8 cellular contexts compared by ENCODE assay signal in genomic region chr20:6006603-6006949, GRCh38. TPM values are rescaled to one million over a fixed set of nuclear protein-coding genes. Genes with fewer than 3 reads are reported as not detected.
DNase-seq lines count a peak whose midpoint lies in the region; ATAC-seq and TF ChIP-seq lines count a peak whose summit lies in the region.

No MANE protein-coding gene starts in this region.

- H3K27ac Mint-ChIP-seq in stimulated activated naive B cell treated with anti-CD40 and anti-IgM and Interleukin-4, amounts not matched to agents 10 μg/mL and 1 μg/mL and 100 μg/mL, for 72 hours: peak overlapping the region; percentile 95

- H3K4me1 ChIP-seq in right cardiac atrium (ENCODE audit: control insufficient read depth, insufficient read depth, low read length): no peaks in the 10 kb centered on the region

- H3K4me3 Mint-ChIP-seq in stimulated activated naive B cell treated with anti-CD40 and anti-IgM and Interleukin-4, amounts not matched to agents 10 μg/mL and 1 μg/mL and 100 μg/mL, for 72 hours: peak overlapping the region; percentile 90 to 94

- no peaks in the 10 kb centered on the region for H3K27me3 Mint-ChIP-seq in stimulated activated naive B cell treated with anti-CD40 and anti-IgM and Interleukin-4, amounts not matched to agents 10 μg/mL and 1 μg/mL and 100 μg/mL, for 72 hours

- TF ChIP-seq CTCF in VCaP (conservative IDR thresholded peaks at IDR 0.05): no peak

- intact Hi-C loops in right cardiac atrium (cut with DNase I): no loop called here

- no peaks in the 10 kb centered on the region for H3K27me3 ChIP-seq in right cardiac atrium (ENCODE audit: control insufficient read depth, insufficient read depth)

- H3K36me3 Mint-ChIP-seq in stimulated activated naive B cell treated with anti-CD40 and anti-IgM and Interleukin-4, amounts not matched to agents 10 μg/mL and 1 μg/mL and 100 μg/mL, for 72 hours: peaks cover 10 to 12% of the 10 kb centered on the region in 2 donors

- peak; percentile 2 for DNase-seq in NCI-H345 (lab: John Stamatoyannopoulos, UW)
- no peak for DNase-seq in NCI-H345 treated with DMSO at 0.1 percent for 48 hours (lab: John Stamatoyannopoulos, UW; ENCODE audit: unreplicated experiment)
- DNase-seq in right cardiac atrium: no peak
- DNase-seq in stimulated activated naive B cell treated with anti-CD40 and anti-IgM and Interleukin-4, amounts not matched to agents 10 μg/mL and 1 μg/mL and 100 μg/mL, for 72 hours: no peak
- DNase-seq in NCI-H187 treated with DMSO at 0.1 percent for 48 hours (lab: John Stamatoyannopoulos, UW): no peak
- DNase-seq in NCI-H2227 treated with DMSO at 0.1 percent for 48 hours (lab: John Stamatoyannopoulos, UW): no peak
- no peak for DNase-seq in GM03348 (ENCODE audit: low spot score)

- H3K9me3 Mint-ChIP-seq in stimulated activated naive B cell treated with anti-CD40 and anti-IgM and Interleukin-4, amounts not matched to agents 10 μg/mL and 1 μg/mL and 100 μg/mL, for 72 hours: no peaks in the 10 kb centered on the region

- peak overlapping the region; percentile 92 for H3K4me3 ChIP-seq in right cardiac atrium (ENCODE audit: low read length)

- H3K9me3 ChIP-seq in right cardiac atrium (ENCODE audit: control insufficient read depth, low read length): no peaks in the 10 kb centered on the region

- H3K4me1 Mint-ChIP-seq in stimulated activated naive B cell treated with anti-CD40 and anti-IgM and Interleukin-4, amounts not matched to agents 10 μg/mL and 1 μg/mL and 100 μg/mL, for 72 hours: peaks cover 17 to 26% of the 10 kb centered on the region in 2 donors

- ATAC-seq in right cardiac atrium: no peak
- ATAC-seq in stimulated activated naive B cell treated with anti-CD40 and anti-IgM and Interleukin-4, amounts not matched to agents 10 μg/mL and 1 μg/mL and 100 μg/mL, for 72 hours (replicated peaks): no peak

- peak overlapping the region; percentile 90 for H3K27ac ChIP-seq in VCaP
- H3K27ac ChIP-seq in right cardiac atrium (ENCODE audit: low read length): peak overlapping the region; percentile 66

- under 1% methylated on average over 10 of the region's 10 CpGs for WGBS in right cardiac atrium

RNA-seq across cellular contexts. Expression of gene CRLS1, which starts 0.7 kb away (rescaled TPM):
- total RNA-seq in right cardiac atrium: 10 to 100 TPM; 75.2 to 99.0 (median 80.7) TPM
- polyA plus RNA-seq in right cardiac atrium: 115 TPM

RNA-seq across cellular contexts. Expression of gene LRRN4, which starts 47.3 kb away (rescaled TPM):
- total RNA-seq in right cardiac atrium: under 1 TPM; 0.11 to 0.77 (median 0.39) TPM
- polyA plus RNA-seq in right cardiac atrium: 0.05 TPM

RNA-seq across cellular contexts. Expression of gene MCM8, which starts 56.1 kb away (rescaled TPM):
- 1 to 10 TPM; 6.5 to 8.4 (median 7.0) TPM for total RNA-seq in right cardiac atrium
- 2.9 TPM for polyA plus RNA-seq in right cardiac atrium

RNA-seq across cellular contexts. Expression of gene TRMT6, which starts 56.2 kb away (rescaled TPM):
- total RNA-seq in right cardiac atrium: 10 to 100 TPM in 1 of 4 donors, 1 to 10 TPM in 3; 8.9 to 11.0 (median 9.5) TPM
- 7.6 TPM for polyA plus RNA-seq in right cardiac atrium
